Comparison of ENCODE assay signal across 1 cellular context in genomic region chr7:77413861-77414424, GRCh38.
TF ChIP-seq lines count a peak whose summit lies in the region.

No MANE protein-coding gene starts in this region.

TF ChIP-seq in GM23338, 12 proteins besides CTCF, POLR2A, EP300 and RAD21 (continued from another document):
- TF ChIP-seq ZNF462 (CRISPR knock-in tag; IDR thresholded peaks at IDR 0.05) (no peak), EZH2phosphoT487 (IDR thresholded peaks at IDR 0.05; ENCODE audit: unreplicated experiment) (no peak), POLR2AphosphoS5 (IDR thresholded peaks at IDR 0.05; ENCODE audit: low read depth) (no peak)
